Comparison of ENCODE assay signal across 8 cellular contexts in the genomic region with DNA sequence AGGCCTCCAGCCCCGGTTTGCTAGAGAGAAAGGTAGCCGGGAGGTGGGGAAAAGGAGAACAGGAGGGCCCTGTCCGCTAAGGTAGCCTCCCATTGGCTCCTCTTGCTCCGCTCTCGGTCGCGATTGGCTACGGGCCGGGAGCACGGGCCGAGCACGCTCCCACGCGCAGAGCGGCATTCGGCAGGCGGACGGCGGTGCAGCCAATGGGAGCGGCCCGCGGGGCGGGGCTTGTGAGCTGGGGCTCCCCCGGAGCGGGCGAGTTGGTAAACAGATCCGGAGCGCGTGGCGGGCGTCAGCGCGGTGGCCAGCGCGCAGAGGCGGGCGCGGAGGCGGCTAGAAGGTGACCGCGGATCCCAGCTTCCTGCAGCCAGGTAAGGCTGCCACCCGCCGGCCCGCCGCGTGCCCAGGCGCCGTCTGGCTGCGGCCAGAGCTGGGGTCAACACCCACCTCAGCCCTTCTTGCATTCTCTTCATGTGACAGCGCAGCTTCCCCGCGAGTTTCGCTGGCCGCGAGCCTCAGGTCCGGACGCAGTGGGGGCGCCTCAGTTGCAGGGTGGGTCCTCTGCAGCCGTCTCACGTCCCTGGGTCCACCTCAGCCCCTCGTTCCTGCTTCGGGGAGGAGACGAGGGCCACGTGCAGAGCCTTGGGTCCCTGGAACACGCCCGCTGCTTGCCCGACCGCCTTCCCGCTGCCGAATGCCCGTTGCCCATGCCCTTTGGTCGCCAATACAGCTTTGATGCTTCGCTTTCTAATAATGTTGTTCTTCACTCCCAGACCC. TPM values are rescaled to one million over a fixed set of nuclear protein-coding genes. Genes with fewer than 3 reads are reported as not detected.
DNase-seq lines count a peak whose midpoint lies in the region; ATAC-seq and TF ChIP-seq lines count a peak whose summit lies in the region.

TSS of gene COQ8A (plus strand) at position 266 of the 777 bp plus-strand sequence. CDS start 21,092 bp downstream, outside the sequence.

- H3K36me3 Mint-ChIP-seq in activated naive CD8-positive, alpha-beta T cell treated with anti-CD3 and anti-CD28 coated beads for 36 hours: peaks cover 4% of the 10 kb centered on the region

- no peaks in the 10 kb centered on the region for H3K36me3 ChIP-seq in GM06990 (ENCODE audit: control insufficient read depth, insufficient read depth, low read length)
- H3K36me3 ChIP-seq in SU-DHL-6 (ENCODE audit: low read length): no peaks in the 10 kb centered on the region
- H3K36me3 ChIP-seq in suprapubic skin: no peaks in the 10 kb centered on the region

- no peaks in the 10 kb centered on the region for H4K20me1 ChIP-seq in SU-DHL-6 (ENCODE audit: low read depth, low read length)

- TF ChIP-seq EP300 in suprapubic skin (IDR thresholded peaks at IDR 0.05): no peak

- H3F3A ChIP-seq in SU-DHL-6 (ENCODE audit: insufficient read depth): no peaks in the 10 kb centered on the region

- peak within 1 kb of the TSS; percentile 76 for H3K9ac ChIP-seq in SU-DHL-6 (ENCODE audit: low read length)

- H3K9me3 ChIP-seq in SU-DHL-6 (ENCODE audit: insufficient read depth, low read length) (no peaks in the 10 kb centered on the region), suprapubic skin (no peaks in the 10 kb centered on the region)

- no peak for TF ChIP-seq POLR2A in suprapubic skin (IDR thresholded peaks at IDR 0.05)

- no peaks in the 10 kb centered on the region for H3K9me2 ChIP-seq in SU-DHL-6 (replicated peaks; ENCODE audit: insufficient read depth, low read length)

- peaks cover 55% of the 10 kb centered on the region for H3K4me1 ChIP-seq in suprapubic skin

- H3K79me2 ChIP-seq in SU-DHL-6 (ENCODE audit: insufficient read depth, low read length): no peaks in the 10 kb centered on the region

- DNase-seq in GM06990 (ENCODE audit: extremely low read depth, insufficient read length): peak; percentile 99
- DNase-seq in NCI-H128 (lab: John Stamatoyannopoulos, UW; ENCODE audit: unreplicated experiment): peak; percentile 100
- DNase-seq in activated naive CD8-positive, alpha-beta T cell treated with anti-CD3 and anti-CD28 coated beads for 36 hours: peak; percentile 100
- DNase-seq in glomerular visceral epithelial cell (ENCODE audit: extremely low spot score): peak; percentile 100
- DNase-seq in occipital lobe (lab: John Stamatoyannopoulos, UW): peak; percentile 100
- DNase-seq in suprapubic skin (ENCODE audit: low spot score in 2 of 2): peak; percentile 99

- H3K27ac ChIP-seq in SU-DHL-6 (ENCODE audit: low read depth, low read length) (peak within 1 kb of the TSS; percentile 88), suprapubic skin (peak within 1 kb of the TSS; percentile 99)

- H2AFZ ChIP-seq in SU-DHL-6 (ENCODE audit: low read depth, low read length, severe bottlenecking): peak within 1 kb of the TSS; percentile 94

- peak within 1 kb of the TSS; percentile 96 for H3K4me2 ChIP-seq in SU-DHL-6 (ENCODE audit: low read depth, low read length, poor library complexity, severe bottlenecking)

- 0% methylated on average over 14 of the region's 73 CpGs for WGBS in suprapubic skin

- peak within 1 kb of the TSS; percentile 89 for H3K4me3 Mint-ChIP-seq in activated naive CD8-positive, alpha-beta T cell treated with anti-CD3 and anti-CD28 coated beads for 36 hours

- H3K27ac Mint-ChIP-seq in activated naive CD8-positive, alpha-beta T cell treated with anti-CD3 and anti-CD28 coated beads for 36 hours: peak within 1 kb of the TSS; percentile 95

- ATAC-seq in HG02759 (IDR thresholded peaks at IDR 0.05; ENCODE audit: unreplicated experiment): peak; percentile 95

- peaks cover 53% of the 10 kb centered on the region for H3K4me1 Mint-ChIP-seq in activated naive CD8-positive, alpha-beta T cell treated with anti-CD3 and anti-CD28 coated beads for 36 hours

- TF ChIP-seq CTCF in GM06990 (IDR thresholded peaks at IDR 0.05; ENCODE audit: insufficient read depth, low read length, poor library complexity, severe bottlenecking) (no peak), SU-DHL-6 (IDR thresholded peaks at IDR 0.05; ENCODE audit: insufficient read depth, low read length, poor library complexity, severe bottlenecking) (no peak), suprapubic skin (IDR thresholded peaks at IDR 0.05) (no peak)

- peaks cover 3% of the 10 kb centered on the region for H3K9me3 Mint-ChIP-seq in activated naive CD8-positive, alpha-beta T cell treated with anti-CD3 and anti-CD28 coated beads for 36 hours

- H3K4me3 ChIP-seq in GM06990 (replicated peaks; ENCODE audit: low read depth, low read length) (peak within 1 kb of the TSS; percentile 74), SU-DHL-6 (ENCODE audit: insufficient read depth, low read length, poor library complexity, severe bottlenecking) (peak within 1 kb of the TSS; percentile 71), suprapubic skin (peak within 1 kb of the TSS; percentile 71)

- H3K27me3 ChIP-seq in GM06990 (replicated peaks; ENCODE audit: control insufficient read depth, insufficient read depth, low read length) (no peaks in the 10 kb centered on the region), SU-DHL-6 (ENCODE audit: low read length) (0 out of 2 replicates have a peak, but pooled peaks cover 2% of the 10 kb centered on the region), suprapubic skin (no peaks in the 10 kb centered on the region)

- no peaks in the 10 kb centered on the region for H3K27me3 Mint-ChIP-seq in activated naive CD8-positive, alpha-beta T cell treated with anti-CD3 and anti-CD28 coated beads for 36 hours

RNA-seq across cellular contexts. Expression of gene COQ8A, which starts in this region (rescaled TPM):
- 10 to 100 TPM; 27.2 to 28.5 TPM for total RNA-seq in activated naive CD8-positive, alpha-beta T cell treated with anti-CD3 and anti-CD28 coated beads for 36 hours
- total RNA-seq in occipital lobe (18.2 TPM), suprapubic skin (100 to 1,000 TPM in 1 of 4 donors, 10 to 100 TPM in 3; 41.9 to 113 (median 59.8) TPM)

Comparison
In these comparisons a context has a peak if more than half of its experiments do, and no peak if none do; other contexts are left out.
1. Peak in every context shown above with its lines: DNase-seq, ATAC-seq, H3K4me3 ChIP-seq and H3K27ac ChIP-seq.